Comparison of ENCODE assay signal across 13 cellular contexts in the genomic region with DNA sequence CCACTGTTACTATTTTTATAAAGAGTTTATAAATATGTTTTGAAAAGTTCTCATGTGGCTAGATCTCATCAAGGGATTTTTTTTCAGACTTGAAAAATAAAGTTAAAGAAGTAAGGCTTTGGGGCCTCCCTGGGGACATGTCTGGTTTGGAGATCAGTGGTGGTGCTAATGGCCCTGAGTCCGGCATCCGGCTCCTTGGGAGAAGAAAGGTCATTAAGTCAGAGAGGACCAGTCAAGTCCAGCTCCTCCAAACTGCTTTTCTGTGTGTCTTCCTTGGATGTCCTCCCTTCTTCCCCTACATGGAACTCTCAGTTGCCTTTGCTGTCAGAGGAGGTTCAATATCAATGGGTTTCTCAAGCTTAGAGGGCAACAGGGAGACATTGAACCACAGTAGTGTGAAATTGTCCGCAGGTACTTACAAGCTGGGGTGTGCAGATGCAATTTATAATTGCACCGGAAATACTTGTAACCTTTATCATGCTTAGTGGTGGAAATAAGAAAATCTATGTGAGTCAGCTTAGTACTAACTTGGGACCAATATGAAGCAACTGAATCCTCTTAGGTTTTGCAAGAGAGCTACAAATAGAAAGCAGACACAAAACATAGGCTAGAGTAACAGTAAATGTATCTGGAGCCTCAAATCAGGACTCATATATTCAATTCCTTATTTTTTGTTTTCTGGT.
DNase-seq lines count a peak whose midpoint lies in the region; ATAC-seq and TF ChIP-seq lines count a peak whose summit lies in the region.
"Had no signal": no experiment of that assay in that cellular context is flagged by ENCODE, and none has a peak within 500 bp of the region (broad histone marks: within the 10 kb centered on the region; RNA-seq: fewer than 3 reads in every experiment).

No MANE protein-coding gene starts in this region.

- no peaks in the 10 kb centered on the region for H3F3A ChIP-seq in PC-3 (ENCODE audit: low read length, unreplicated experiment)

- H4K20me1 ChIP-seq in PC-3 (ENCODE audit: low read length) = peaks cover 7% of the 10 kb centered on the region; the same call in 1 of the 2 replicates

- CTCF ChIA-PET in AG04449 (lab: Yijun Ruan, JAX) (no interaction called here), PC-3 (lab: Charles Lee) (no interaction called here)

- H3K9me3 ChIP-seq in PC-3 (ENCODE audit: low read length) = no peaks in the 10 kb centered on the region
- H3K9me3 ChIP-seq: suprapubic skin had no signal

- H3K27ac ChIP-seq in PC-3 (ENCODE audit: low read length) = no peak overlapping the region
- H3K27ac ChIP-seq: suprapubic skin had no signal

- ATAC-seq in PC-3 (no peak), GM21447 (IDR thresholded peaks at IDR 0.05; ENCODE audit: unreplicated experiment) (no peak)

- H3K9me2 ChIP-seq in PC-3 (replicated peaks; ENCODE audit: low read length) = no peaks in the 10 kb centered on the region

- H3K4me3 ChIP-seq in AG04449 (ENCODE audit: low read depth, low read length) (no peak overlapping the region), PC-3 (ENCODE audit: low read length) (no peak overlapping the region)
- H3K4me3 ChIP-seq: suprapubic skin had no signal

- peaks cover 75% of the 10 kb centered on the region for H3K79me2 ChIP-seq in PC-3 (ENCODE audit: low read length)

- H3K27me3 ChIP-seq in PC-3 (ENCODE audit: low read length) = no peaks in the 10 kb centered on the region
- H3K27me3 ChIP-seq: suprapubic skin had no signal

- no peaks in the 10 kb centered on the region for H3K36me3 ChIP-seq in PC-3 (ENCODE audit: low read depth, low read length)
- H3K36me3 ChIP-seq: suprapubic skin had no signal

- peaks cover 15% of the 10 kb centered on the region for H3K4me1 ChIP-seq in PC-3 (ENCODE audit: insufficient read depth, low read length)

- TF ChIP-seq CTCF in AG04449 (IDR thresholded peaks at IDR 0.05; ENCODE audit: insufficient read depth, low read length, missing control alignments) (no peak), PC-3 (conservative IDR thresholded peaks at IDR 0.05; ENCODE audit: low read depth, low read length) (no peak)

- intact Hi-C loops in PC-3 (cut with micrococcal nuclease) = no loop called here

- POLR2A ChIA-PET in AG04449 (lab: Yijun Ruan, JAX) (interaction anchor here (0.7 kb wide), 1 partner anchor 9 kb away, joined by 3 read pairs; no protein-coding TSS in a partner anchor), PC-3 (lab: Charles Lee; ENCODE audit: unreplicated experiment) (no interaction called here)

- no peak overlapping the region for H2AFZ ChIP-seq in PC-3 (ENCODE audit: low read length)

- H3K9ac ChIP-seq in PC-3 (ENCODE audit: low read length) = no peak overlapping the region

- H3K4me2 ChIP-seq in PC-3 (ENCODE audit: low read length) = no peak overlapping the region

- BruUV-seq in PC-3 (replicated peaks; lab: Mats Ljungman, UMichigan) = no TSS peak

- DNase-seq in AG04449 (ENCODE audit: low read depth, low spot score) (peak; percentile 87), HS-5 (ENCODE audit: low read depth) (peak; percentile 80), amniotic stem cell (lab: John Stamatoyannopoulos, UW) (peak; percentile 35), hepatic stellate cell (ENCODE audit: low spot score) (peak; percentile 65), PC-3 (no peak), HT-29 (ENCODE audit: low spot score) (no peak), UCSD-AML1 (lab: John Stamatoyannopoulos, UW; ENCODE audit: unreplicated experiment) (no peak)
- DNase-seq: activated effector memory CD4-positive, alpha-beta T cell treated with anti-CD3 and anti-CD28 coated beads, Interleukin-2, amount 50 U/mL, for 16 hours; cortex of kidney; H7; mesendoderm had no signal

Comparison
In these comparisons a context has a peak if more than half of its experiments do, and no peak if none do; other contexts are left out.
1. DNase-seq: peak in AG04449 (single experiment), HS-5 (single experiment), amniotic stem cell (single experiment) and hepatic stellate cell (single experiment); none in PC-3 (single experiment), HT-29 (single experiment) and UCSD-AML1 (single experiment).